12 cellular contexts compared by ENCODE assay signal in genomic region chr6:81894788-81895221, GRCh38.
DNase-seq lines count a peak whose midpoint lies in the region; ATAC-seq and TF ChIP-seq lines count a peak whose summit lies in the region.
"Had no signal": no experiment of that assay in that cellular context is flagged by ENCODE, and none has a peak within 500 bp of the region (broad histone marks: within the 10 kb centered on the region; RNA-seq: fewer than 3 reads in every experiment).

No MANE protein-coding gene starts in this region.

- H3K27me3 ChIP-seq in cardiac muscle cell: no peaks in the 10 kb centered on the region

- DNase-seq in AG20443 (ENCODE audit: low spot score): peak; percentile 8
- peak; percentile 31 for DNase-seq in amniotic epithelial cell (ENCODE audit: low read depth)
- peak; percentile 12 to 22 for DNase-seq in cardiac muscle cell (ENCODE audit: low read depth in 1 of 2, low spot score in 1 of 2)
- DNase-seq in omental fat pad (ENCODE audit: low spot score): no peak
- no peak for DNase-seq in GM10266 (ENCODE audit: extremely low spot score)
- DNase-seq in SKM-1 treated with dmso at 0.1 percent for 144 hours (lab: John Stamatoyannopoulos, UW; ENCODE audit: unreplicated experiment): no peak
- DNase-seq in OCI-M1 (lab: John Stamatoyannopoulos, UW): no peak
- DNase-seq: H9; naive thymus-derived CD4-positive, alpha-beta T cell; NCI-H510A had no signal

- peaks cover 19% of the 10 kb centered on the region for H3K4me1 ChIP-seq in cardiac muscle cell (ENCODE audit: low read depth)

- peak; percentile 19 for ATAC-seq in omental fat pad (ENCODE audit: low FRiP score)
- no peak for ATAC-seq in HG03159 (IDR thresholded peaks at IDR 0.05; ENCODE audit: unreplicated experiment)
- ATAC-seq: GM12878; naive thymus-derived CD4-positive, alpha-beta T cell had no signal

- no peak overlapping the region for H3K4me3 ChIP-seq in cardiac muscle cell
- H3K4me3 ChIP-seq: GM12878 had no signal

- H3K9me3 ChIP-seq in cardiac muscle cell (ENCODE audit: low read depth): no peaks in the 10 kb centered on the region

- no peaks in the 10 kb centered on the region for H3K36me3 ChIP-seq in cardiac muscle cell

- no peak overlapping the region for H3K27ac ChIP-seq in cardiac muscle cell

- no peak for TF ChIP-seq CTCF in cardiac muscle cell (IDR thresholded peaks at IDR 0.05; ENCODE audit: low read depth, low read length)
- TF ChIP-seq CTCF in omental fat pad (IDR thresholded peaks at IDR 0.05): no peak
- no peak for TF ChIP-seq CTCF in GM10266 (IDR thresholded peaks at IDR 0.05; ENCODE audit: control insufficient read depth, insufficient read depth, low read depth, missing control alignments)

Comparison
In these comparisons a context has a peak if more than half of its experiments do, and no peak if none do; other contexts are left out.
1. DNase-seq: peak in AG20443 (single experiment), amniotic epithelial cell (single experiment) and cardiac muscle cell (2 of 2); none in omental fat pad (single experiment), GM10266 (single experiment), SKM-1 treated with dmso at 0.1 percent for 144 hours (single experiment) and OCI-M1 (single experiment).